ENCODE assay signal across 9 cellular contexts in genomic region chr17:6648181-6648580, GRCh38. TPM values are rescaled to one million over a fixed set of nuclear protein-coding genes. Genes with fewer than 3 reads are reported as not detected.
DNase-seq lines count a peak whose midpoint lies in the region; FAIRE-seq and TF ChIP-seq lines count a peak whose summit lies in the region.
"Had no signal": no experiment of that assay in that cellular context is flagged by ENCODE, and none has a peak within 500 bp of the region (broad histone marks: within the 10 kb centered on the region; RNA-seq: fewer than 3 reads in every experiment).

No MANE protein-coding gene starts in this region.

- peaks cover 4% of the 10 kb centered on the region for H3K4me1 ChIP-seq in ovary (ENCODE audit: insufficient read depth)

- no peaks in the 10 kb centered on the region for H3K27me3 ChIP-seq in ovary

- no peak overlapping the region for H3K4me3 ChIP-seq in fibroblast of pulmonary artery (replicated peaks; ENCODE audit: low read depth, low read length)
- H3K4me3 ChIP-seq in ovary = no peak overlapping the region

- no peak overlapping the region for H3K27ac ChIP-seq in ovary

- TF ChIP-seq POLR2A in GM12891 (IDR thresholded peaks at IDR 0.05; ENCODE audit: low read depth, low read length) (no peak), ovary (IDR thresholded peaks at IDR 0.05) (no peak)

- peak; percentile 25 for TF ChIP-seq CTCF in fibroblast of pulmonary artery (IDR thresholded peaks at IDR 0.05; ENCODE audit: low read length, missing control alignments)
- no peak for TF ChIP-seq CTCF in ovary (IDR thresholded peaks at IDR 0.05)

- peak; percentile 40 for FAIRE-seq in GM12891 (lab: Jason Lieb, UNC)
- FAIRE-seq in RCC 7860 (lab: Jason Lieb, UNC) = no peak

- H3K9me3 ChIP-seq in ovary = no peaks in the 10 kb centered on the region

- peak; percentile 4 to 20 for DNase-seq in AML-193 (lab: John Stamatoyannopoulos, UW)
- DNase-seq in GM12891 (ENCODE audit: insufficient read length, low spot score) = no peak
- peak; percentile 17 for DNase-seq in RCC 7860 (ENCODE audit: low spot score)
- DNase-seq in fibroblast of pulmonary artery (ENCODE audit: low read depth) = peak; percentile 27
- no peak for DNase-seq in ovary
- DNase-seq in amygdala (lab: John Stamatoyannopoulos, UW) = no peak
- no peak for DNase-seq in stimulated activated naive CD4-positive, alpha-beta T cell treated with Interleukin-2 at 50 U/mL for 16 hours (lab: John Stamatoyannopoulos, UW)
- no peak for DNase-seq in stimulated activated CD4-positive, alpha-beta T cell treated with anti-CD3 and anti-CD28 coated beads, Interleukin-2, amount 100 ng/mL, for 48 hours
- DNase-seq: SHP77 treated with DMSO at 0.1 percent for 48 hours had no signal

- no peaks in the 10 kb centered on the region for H3K36me3 ChIP-seq in ovary

- intact Hi-C loops in ovary (cut with DNase I) = no loop called here

- TF ChIP-seq EP300 in ovary (IDR thresholded peaks at IDR 0.05) = no peak

TF ChIP-seq in GM12891, 5 proteins besides CTCF, POLR2A, EP300 and RAD21:
- TF ChIP-seq POLR2AphosphoS5 (IDR thresholded peaks at IDR 0.05; ENCODE audit: low read depth, low read length) = no peak
- TF ChIP-seq POU2F2 (IDR thresholded peaks at IDR 0.05; ENCODE audit: low read depth, low read length) = no peak
- TF ChIP-seq SPI1 (IDR thresholded peaks at IDR 0.05; ENCODE audit: low read depth, low read length) = no peak
- no peak for TF ChIP-seq PAX5 (IDR thresholded peaks at IDR 0.05; ENCODE audit: insufficient read depth, low read length, severe bottlenecking)
- no peak for TF ChIP-seq TAF1 (IDR thresholded peaks at IDR 0.05; ENCODE audit: low read depth, low read length)
TF ChIP-seq in GM12891: peak in this region for 0.

RNA-seq across cellular contexts. Expression of gene MED31, which starts 3.2 kb away (rescaled TPM):
- 20.9 TPM for polyA plus RNA-seq in GM12891 (2012; ENCODE audit: low read depth, missing spikeins)
- 10 to 100 TPM; 15.0 to 21.9 (median 19.0) TPM for total RNA-seq in ovary
- polyA plus RNA-seq in ovary = 10 to 100 TPM; 15.2 to 17.1 TPM

RNA-seq across cellular contexts. Expression of gene C17orf100, which starts 3.4 kb away (rescaled TPM):
- polyA plus RNA-seq in GM12891 (2012; ENCODE audit: low read depth, missing spikeins) = 2.9 TPM
- total RNA-seq in ovary = 1 to 10 TPM in 6 of 7 donors, under 1 TPM in 1; 0.81 to 2.1 (median 1.6) TPM
- polyA plus RNA-seq in ovary = 1 to 10 TPM; 1.2 to 2.0 TPM

RNA-seq across cellular contexts. Expression of gene TXNDC17, which starts 7.3 kb away (rescaled TPM):
- 232 TPM for polyA plus RNA-seq in GM12891 (2012; ENCODE audit: low read depth, missing spikeins)
- total RNA-seq in ovary = 100 to 1,000 TPM in 2 of 7 donors, 10 to 100 TPM in 5; 19.0 to 104 (median 36.1) TPM
- polyA plus RNA-seq in ovary = 10 to 100 TPM; 44.9 to 61.9 TPM

RNA-seq across cellular contexts. Expression of gene KIAA0753, which starts 7.7 kb away (rescaled TPM):
- polyA plus RNA-seq in GM12891 (2012; ENCODE audit: low read depth, missing spikeins) = 10.3 TPM
- 10 to 100 TPM; 14.4 to 32.3 (median 20.3) TPM for total RNA-seq in ovary
- 10 to 100 TPM; 12.1 to 15.4 TPM for polyA plus RNA-seq in ovary

Comparison
In these comparisons a context has a peak if more than half of its experiments do, and no peak if none do; other contexts are left out.
1. DNase-seq: peak in AML-193 (2 of 2), RCC 7860 (single experiment) and fibroblast of pulmonary artery (single experiment); none in GM12891 (single experiment), ovary (0 of 5), amygdala (0 of 56), stimulated activated naive CD4-positive, alpha-beta T cell treated with Interleukin-2 at 50 U/mL for 16 hours (single experiment) and stimulated activated CD4-positive, alpha-beta T cell treated with anti-CD3 and anti-CD28 coated beads, Interleukin-2, amount 100 ng/mL, for 48 hours (0 of 2).